Comparison of ENCODE assay signal across 1 cellular context in the genomic region with DNA sequence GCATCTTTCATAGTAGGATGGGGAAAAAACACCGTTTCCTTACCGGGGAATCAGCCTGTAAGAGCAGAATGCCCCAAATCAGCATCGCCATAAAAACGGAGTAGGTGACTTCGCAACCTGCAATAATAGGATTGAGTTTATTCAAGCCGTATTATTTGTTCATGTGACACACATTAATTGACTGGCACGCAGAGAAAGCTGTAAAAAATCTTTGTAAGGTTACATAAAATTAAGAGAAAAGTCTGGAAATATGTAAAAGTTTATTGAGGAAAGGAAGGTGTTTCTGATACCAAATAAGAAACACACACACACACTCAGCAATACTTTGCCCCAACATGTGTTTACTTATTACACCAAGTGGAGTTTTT.
A peak's percentile ranks its signal among the peaks of the same experiment; 100 is the strongest.
TF ChIP-seq lines count a peak whose summit lies in the region.

No MANE protein-coding gene starts in this region.

TF ChIP-seq in K562, 482 proteins besides CTCF, POLR2A, EP300 and RAD21:
- TF ChIP-seq HDAC3 (IDR thresholded peaks at IDR 0.05; ENCODE audit: borderline replicate concordance, partially characterized antibody) (no peak), L3MBTL2 (IDR thresholded peaks at IDR 0.05) (no peak; the same call in 1 of the 2 replicates), ZBTB33 (CRISPR knock-in tag; IDR thresholded peaks at IDR 0.05) (0 out of 2 replicates have a peak, but pooled peaks have one; percentile 2), ADNP (tag; IDR thresholded peaks at IDR 0.05) (no peak), HDGF (IDR thresholded peaks at IDR 0.05) (no peak), RBM39 (optimal IDR thresholded peaks at IDR 0.05; ENCODE audit: low read depth, low read length) (no peak), ZNF212 (CRISPR knock-in tag; IDR thresholded peaks at IDR 0.05) (no peak), TAF9B (IDR thresholded peaks at IDR 0.05; ENCODE audit: partially characterized antibody) (no peak), PYGO2 (tag; IDR thresholded peaks at IDR 0.05) (no peak), FOXJ2 (tag; IDR thresholded peaks at IDR 0.05) (no peak), GATAD2A (IDR thresholded peaks at IDR 0.05) (0 out of 2 replicates have a peak, but pooled peaks have one; percentile 5), ZNF143 (CRISPR knock-in tag; IDR thresholded peaks at IDR 0.05) (no peak), TAF15 (IDR thresholded peaks at IDR 0.05; ENCODE audit: low read depth, low read length) (no peak), PML (IDR thresholded peaks at IDR 0.05; ENCODE audit: low read length) (no peak), ETV6 (IDR thresholded peaks at IDR 0.05; ENCODE audit: borderline replicate concordance in 1 of 2, low read depth in 2 of 2, low read length in 1 of 2) (no peak), ETV6 (CRISPR knock-in tag; IDR thresholded peaks at IDR 0.05; ENCODE audit: borderline replicate concordance) (no peak), EP400 (IDR thresholded peaks at IDR 0.05) (no peak), ZNF224 (CRISPR knock-in tag; IDR thresholded peaks at IDR 0.05) (no peak), ZNF23 (CRISPR knock-in tag; IDR thresholded peaks at IDR 0.05) (no peak), ATF7 (IDR thresholded peaks at IDR 0.05) (no peak), ETV5 (CRISPR knock-in tag; IDR thresholded peaks at IDR 0.05; ENCODE audit: low read depth) (no peak), FOXP4 (CRISPR knock-in tag; IDR thresholded peaks at IDR 0.05; ENCODE audit: borderline replicate concordance) (no peak), KDM1A (IDR thresholded peaks at IDR 0.05) (peak in 1 of 2 experiments; percentile 1; a peak in 1 of 4 replicates), NR2C1 (IDR thresholded peaks at IDR 0.05) (no peak), NR2C1 (tag; IDR thresholded peaks at IDR 0.05) (no peak), ZNF717 (CRISPR knock-in tag; IDR thresholded peaks at IDR 0.05) (no peak), DPF2 (IDR thresholded peaks at IDR 0.05) (peak; percentile 27; the same call in 1 of the 2 replicates), ERF (CRISPR knock-in tag; IDR thresholded peaks at IDR 0.05) (no peak), E4F1 (CRISPR knock-in tag; IDR thresholded peaks at IDR 0.05; ENCODE audit: borderline replicate concordance) (no peak), NONO (IDR thresholded peaks at IDR 0.05; ENCODE audit: low read depth in 2 of 2, low read length in 1 of 2) (no peak), RBM25 (IDR thresholded peaks at IDR 0.05; ENCODE audit: low read depth, low read length, severe bottlenecking) (no peak), ZNF121 (CRISPR knock-in tag; conservative IDR thresholded peaks at IDR 0.05) (no peak), CBFA2T3 (IDR thresholded peaks at IDR 0.05) (no peak), CBX8 (IDR thresholded peaks at IDR 0.05; ENCODE audit: borderline replicate concordance, extremely low read depth, low read depth, low read length, poor library complexity, severe bottlenecking) (no peak), MECOM (CRISPR knock-in tag; IDR thresholded peaks at IDR 0.05) (no peak), CEBPG (CRISPR knock-in tag; IDR thresholded peaks at IDR 0.05) (no peak), CEBPG (tag; conservative IDR thresholded peaks at IDR 0.05 in 1 of 2, IDR thresholded peaks at IDR 0.05 in 1 of 2) (no peak), PPARD (CRISPR knock-in tag; IDR thresholded peaks at IDR 0.05) (no peak), GABPB2 (CRISPR knock-in tag; conservative IDR thresholded peaks at IDR 0.05) (no peak), PHF8 (IDR thresholded peaks at IDR 0.05; ENCODE audit: borderline replicate concordance, low read length) (no peak), SMARCA5 (IDR thresholded peaks at IDR 0.05) (no peak), MTA3 (IDR thresholded peaks at IDR 0.05; ENCODE audit: borderline replicate concordance) (no peak)
- TF ChIP-seq, protein P1, sequence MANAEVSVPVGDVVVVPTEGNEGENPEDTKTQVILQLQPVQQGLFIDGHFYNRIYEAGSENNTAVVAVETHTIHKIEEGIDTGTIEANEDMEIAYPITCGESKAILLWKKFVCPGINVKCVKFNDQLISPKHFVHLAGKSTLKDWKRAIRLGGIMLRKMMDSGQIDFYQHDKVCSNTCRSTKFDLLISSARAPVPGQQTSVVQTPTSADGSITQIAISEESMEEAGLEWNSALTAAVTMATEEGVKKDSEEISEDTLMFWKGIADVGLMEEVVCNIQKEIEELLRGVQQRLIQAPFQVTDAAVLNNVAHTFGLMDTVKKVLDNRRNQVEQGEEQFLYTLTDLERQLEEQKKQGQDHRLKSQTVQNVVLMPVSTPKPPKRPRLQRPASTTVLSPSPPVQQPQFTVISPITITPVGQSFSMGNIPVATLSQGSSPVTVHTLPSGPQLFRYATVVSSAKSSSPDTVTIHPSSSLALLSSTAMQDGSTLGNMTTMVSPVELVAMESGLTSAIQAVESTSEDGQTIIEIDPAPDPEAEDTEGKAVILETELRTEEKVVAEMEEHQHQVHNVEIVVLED (CRISPR knock-in tag; IDR thresholded peaks at IDR 0.05): no peak
- TF ChIP-seq, protein P2, sequence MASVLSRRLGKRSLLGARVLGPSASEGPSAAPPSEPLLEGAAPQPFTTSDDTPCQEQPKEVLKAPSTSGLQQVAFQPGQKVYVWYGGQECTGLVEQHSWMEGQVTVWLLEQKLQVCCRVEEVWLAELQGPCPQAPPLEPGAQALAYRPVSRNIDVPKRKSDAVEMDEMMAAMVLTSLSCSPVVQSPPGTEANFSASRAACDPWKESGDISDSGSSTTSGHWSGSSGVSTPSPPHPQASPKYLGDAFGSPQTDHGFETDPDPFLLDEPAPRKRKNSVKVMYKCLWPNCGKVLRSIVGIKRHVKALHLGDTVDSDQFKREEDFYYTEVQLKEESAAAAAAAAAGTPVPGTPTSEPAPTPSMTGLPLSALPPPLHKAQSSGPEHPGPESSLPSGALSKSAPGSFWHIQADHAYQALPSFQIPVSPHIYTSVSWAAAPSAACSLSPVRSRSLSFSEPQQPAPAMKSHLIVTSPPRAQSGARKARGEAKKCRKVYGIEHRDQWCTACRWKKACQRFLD (CRISPR knock-in tag; IDR thresholded peaks at IDR 0.05): peak; percentile 55; the same call in 1 of the 2 replicates
- TF ChIP-seq, protein P3, sequence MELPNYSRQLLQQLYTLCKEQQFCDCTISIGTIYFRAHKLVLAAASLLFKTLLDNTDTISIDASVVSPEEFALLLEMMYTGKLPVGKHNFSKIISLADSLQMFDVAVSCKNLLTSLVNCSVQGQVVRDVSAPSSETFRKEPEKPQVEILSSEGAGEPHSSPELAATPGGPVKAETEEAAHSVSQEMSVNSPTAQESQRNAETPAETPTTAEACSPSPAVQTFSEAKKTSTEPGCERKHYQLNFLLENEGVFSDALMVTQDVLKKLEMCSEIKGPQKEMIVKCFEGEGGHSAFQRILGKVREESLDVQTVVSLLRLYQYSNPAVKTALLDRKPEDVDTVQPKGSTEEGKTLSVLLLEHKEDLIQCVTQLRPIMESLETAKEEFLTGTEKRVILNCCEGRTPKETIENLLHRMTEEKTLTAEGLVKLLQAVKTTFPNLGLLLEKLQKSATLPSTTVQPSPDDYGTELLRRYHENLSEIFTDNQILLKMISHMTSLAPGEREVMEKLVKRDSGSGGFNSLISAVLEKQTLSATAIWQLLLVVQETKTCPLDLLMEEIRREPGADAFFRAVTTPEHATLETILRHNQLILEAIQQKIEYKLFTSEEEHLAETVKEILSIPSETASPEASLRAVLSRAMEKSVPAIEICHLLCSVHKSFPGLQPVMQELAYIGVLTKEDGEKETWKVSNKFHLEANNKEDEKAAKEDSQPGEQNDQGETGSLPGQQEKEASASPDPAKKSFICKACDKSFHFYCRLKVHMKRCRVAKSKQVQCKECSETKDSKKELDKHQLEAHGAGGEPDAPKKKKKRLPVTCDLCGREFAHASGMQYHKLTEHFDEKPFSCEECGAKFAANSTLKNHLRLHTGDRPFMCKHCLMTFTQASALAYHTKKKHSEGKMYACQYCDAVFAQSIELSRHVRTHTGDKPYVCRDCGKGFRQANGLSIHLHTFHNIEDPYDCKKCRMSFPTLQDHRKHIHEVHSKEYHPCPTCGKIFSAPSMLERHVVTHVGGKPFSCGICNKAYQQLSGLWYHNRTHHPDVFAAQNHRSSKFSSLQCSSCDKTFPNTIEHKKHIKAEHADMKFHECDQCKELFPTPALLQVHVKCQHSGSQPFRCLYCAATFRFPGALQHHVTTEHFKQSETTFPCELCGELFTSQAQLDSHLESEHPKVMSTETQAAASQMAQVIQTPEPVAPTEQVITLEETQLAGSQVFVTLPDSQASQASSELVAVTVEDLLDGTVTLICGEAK (IDR thresholded peaks at IDR 0.05): 0 out of 2 replicates have a peak, but pooled peaks have one; percentile 2
- TF ChIP-seq, protein P3 (CRISPR knock-in tag; IDR thresholded peaks at IDR 0.05): no peak
- TF ChIP-seq, protein P4, sequence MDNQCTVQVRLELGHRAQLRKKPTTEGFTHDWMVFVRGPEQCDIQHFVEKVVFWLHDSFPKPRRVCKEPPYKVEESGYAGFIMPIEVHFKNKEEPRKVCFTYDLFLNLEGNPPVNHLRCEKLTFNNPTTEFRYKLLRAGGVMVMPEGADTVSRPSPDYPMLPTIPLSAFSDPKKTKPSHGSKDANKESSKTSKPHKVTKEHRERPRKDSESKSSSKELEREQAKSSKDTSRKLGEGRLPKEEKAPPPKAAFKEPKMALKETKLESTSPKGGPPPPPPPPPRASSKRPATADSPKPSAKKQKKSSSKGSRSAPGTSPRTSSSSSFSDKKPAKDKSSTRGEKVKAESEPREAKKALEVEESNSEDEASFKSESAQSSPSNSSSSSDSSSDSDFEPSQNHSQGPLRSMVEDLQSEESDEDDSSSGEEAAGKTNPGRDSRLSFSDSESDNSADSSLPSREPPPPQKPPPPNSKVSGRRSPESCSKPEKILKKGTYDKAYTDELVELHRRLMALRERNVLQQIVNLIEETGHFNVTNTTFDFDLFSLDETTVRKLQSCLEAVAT (IDR thresholded peaks at IDR 0.05): no peak
TF ChIP-seq in K562: peak in this region for 6.
